ENCODE assay signal across 27 cellular contexts in the genomic region with DNA sequence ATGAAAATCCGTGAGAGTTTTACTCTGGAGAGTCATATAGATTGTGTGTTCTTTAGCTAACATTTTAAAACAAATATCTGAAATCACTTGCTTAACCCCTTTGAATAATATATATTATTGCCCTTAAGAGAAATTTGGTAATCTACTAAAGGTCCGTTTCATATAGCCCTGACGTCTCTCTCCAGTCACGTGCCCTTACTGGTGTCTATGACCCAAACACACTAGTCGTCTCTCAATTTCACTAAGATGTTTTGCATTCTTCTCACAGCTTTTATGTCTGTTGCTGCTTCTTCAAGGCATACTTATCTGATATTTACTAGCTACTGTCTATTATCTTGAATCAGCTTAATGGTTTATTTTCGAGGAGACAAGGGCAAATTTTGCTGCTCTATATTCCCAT.
"Had no signal": no experiment of that assay in that cellular context is flagged by ENCODE, and none has a peak within 500 bp of the region (broad histone marks: within the 10 kb centered on the region; RNA-seq: fewer than 3 reads in every experiment).

No MANE protein-coding gene starts in this region.

- H3K4me1 ChIP-seq: stomach, suprapubic skin, testis, thyroid gland, tibial artery, tibial nerve, transverse colon, upper lobe of left lung, upper lobe of right lung, uterus, vagina had no signal

- ATAC-seq: stimulated activated effector memory CD8-positive, alpha-beta T cell treated with anti-CD3 and anti-CD28 coated beads, Interleukin-12 subunit alpha, Interleukin-12 subunit beta, amount 100 ng/mL, for 72 hours; stimulated activated memory B cell treated with anti-CD40 and anti-IgM and Interleukin-4, amounts not matched to agents 10 μg/mL and 1 μg/mL and 100 μg/mL, for 72 hours; stimulated activated naive B cell treated with anti-CD40 and anti-IgM and Interleukin-4, amounts not matched to agents 10 μg/mL and 1 μg/mL and 100 μg/mL, for 72 hours; stimulated activated naive CD8-positive, alpha-beta T cell treated with anti-CD3 and anti-CD28 coated beads, Interleukin-15, amount 100 ng/mL, for 72 hours; stimulated activated naive CD8-positive, alpha-beta T cell treated with anti-CD3 and anti-CD28 coated beads, Interleukin-15, Interleukin-2, amounts not matched to agents 100 U/mL and 50 U/mL, for 24 hours; upper lobe of right lung had no signal

- H3K27ac ChIP-seq: stomach, suprapubic skin, testis, thoracic aorta, thyroid gland, tibial artery, tibial nerve, transverse colon, upper lobe of left lung, upper lobe of right lung, uterus, vagina had no signal

- H3K36me3 ChIP-seq: stomach, suprapubic skin, thoracic aorta, thyroid gland, tibial artery, tibial nerve, transverse colon, upper lobe of left lung, upper lobe of right lung, uterus, vagina had no signal

- H3K4me3 ChIP-seq: stomach, suprapubic skin, testis, thoracic aorta, thyroid gland, tibial artery, tibial nerve, transverse colon, upper lobe of left lung, upper lobe of right lung, uterus, vagina had no signal

- H3K27me3 ChIP-seq: stomach, suprapubic skin, testis, thyroid gland, tibial artery, tibial nerve, transverse colon, upper lobe of left lung, upper lobe of right lung, uterus, vagina had no signal

- H3K9me3 ChIP-seq: suprapubic skin, testis, thoracic aorta, thyroid gland, tibial artery, tibial nerve, transverse colon, upper lobe of left lung, upper lobe of right lung, uterus, vagina had no signal

- DNase-seq: stimulated activated CD4-positive, alpha-beta T cell treated with anti-CD3 and anti-CD28 coated beads, Interleukin-2, amount 100 ng/mL, for 48 hours; stimulated activated CD4-positive, alpha-beta T cell treated with anti-CD3 and anti-CD28 coated beads, Interleukin-4, amount 100 ng/mL, for 1 hour; stimulated activated CD4-positive, alpha-beta T cell treated with anti-CD3 and anti-CD28 coated beads, Interleukin-4, amount 100 ng/mL, for 24 hours; stimulated activated CD4-positive, alpha-beta T cell treated with anti-CD3 and anti-CD28 coated beads, Interleukin-4, amount 100 ng/mL, for 4 hours; stimulated activated CD8-positive, alpha-beta memory T cell treated with anti-CD3 and anti-CD28 coated beads, Interleukin-4, amount 100 ng/mL, for 48 hours; stimulated activated naive B cell treated with anti-CD40 and anti-IgM and Interleukin-4, amounts not matched to agents 10 μg/mL and 1 μg/mL and 100 μg/mL, for 72 hours; stimulated activated naive CD4-positive, alpha-beta T cell; stimulated activated naive CD4-positive, alpha-beta T cell treated with Interleukin-2 at 50 U/mL for 16 hours; stimulated activated naive CD8-positive, alpha-beta T cell treated with anti-CD3 and anti-CD28 coated beads, Interleukin-15, amount 100 ng/mL, for 72 hours; stimulated activated naive CD8-positive, alpha-beta T cell treated with anti-CD3 and anti-CD28 coated beads, Interleukin-15, Interleukin-2, amounts not matched to agents 100 U/mL and 50 U/mL, for 24 hours; stomach; substantia nigra; testis; thyroid gland; tibial artery; transverse colon; trophoblast cell; upper lobe of left lung; upper lobe of right lung; uterus had no signal

- FAIRE-seq: urothelium cell line had no signal
